ENCODE assay signal across 24 cellular contexts in the genomic region with DNA sequence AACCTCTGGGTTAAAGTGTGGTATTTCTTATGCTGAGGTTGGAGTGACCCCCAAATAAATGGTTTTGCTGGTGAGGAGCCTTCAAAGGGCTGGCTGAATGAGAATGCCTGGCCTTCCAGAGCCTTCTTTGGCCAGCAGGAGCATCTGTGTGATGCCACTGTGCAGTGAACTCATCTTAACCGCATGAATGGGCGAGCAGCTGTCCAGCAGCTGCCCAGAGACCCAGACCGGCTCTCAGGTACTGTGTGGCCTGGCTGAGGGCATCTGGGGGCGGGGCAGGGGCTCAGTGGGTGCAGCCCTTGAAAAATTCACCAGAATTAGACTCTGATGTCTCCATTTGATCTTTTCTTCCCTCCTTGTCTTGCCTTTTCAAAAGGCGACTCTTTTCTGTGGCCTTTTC. TPM values are rescaled to one million over a fixed set of nuclear protein-coding genes. Genes with fewer than 3 reads are reported as not detected.
DNase-seq lines count a peak whose midpoint lies in the region; ATAC-seq and TF ChIP-seq lines count a peak whose summit lies in the region.
"Had no signal": no experiment of that assay in that cellular context is flagged by ENCODE, and none has a peak within 500 bp of the region (broad histone marks: within the 10 kb centered on the region; RNA-seq: fewer than 3 reads in every experiment).

No MANE protein-coding gene starts in this region.

- no peaks in the 10 kb centered on the region for H4K20me1 ChIP-seq in Karpas-422 (ENCODE audit: insufficient read depth, low read depth, low read length)

- H3K4me3 ChIP-seq in Karpas-422 (ENCODE audit: low read length): peak overlapping the region; percentile 71
- no peak overlapping the region for H3K4me3 ChIP-seq in astrocyte of the cerebellum (ENCODE audit: low read depth, low read length)
- no peak overlapping the region for H3K4me3 ChIP-seq in CD8-positive, alpha-beta T cell (ENCODE audit: low read depth, low read length)
- H3K4me3 ChIP-seq: transverse colon had no signal

- H2AFZ ChIP-seq in Karpas-422 (ENCODE audit: low read length): no peak overlapping the region

- H3K4me1 Mint-ChIP-seq in CD8-positive, alpha-beta T cell (ENCODE audit: low read depth): peaks cover 14% of the 10 kb centered on the region

- H3K27me3 Mint-ChIP-seq in CD8-positive, alpha-beta T cell (ENCODE audit: low read depth): peaks cover 2% of the 10 kb centered on the region
- H3K27me3 Mint-ChIP-seq: activated CD8-positive, alpha-beta T cell treated with anti-CD3 and anti-CD28 coated beads for 36 hours had no signal

- peak overlapping the region; percentile 82 for H3K4me2 ChIP-seq in Karpas-422 (ENCODE audit: low read depth, low read length, poor library complexity, severe bottlenecking)

- in situ Hi-C loops in ACHN (cut with HindIII; ENCODE audit: low pct_ligation_motif_present, low pct_unique_long_range_greater_than_20kb, low sequenced_read_pairs): loop anchor here (25.0 kb wide), 1 partner anchor 109 kb away; no protein-coding TSS in a partner anchor
- in situ Hi-C loops in astrocyte of the cerebellum (cut with HindIII; ENCODE audit: low sequenced_read_pairs): loop anchor here (5.0 to 25.0 kb wide), 2 partner anchors 99 to 434 kb away; no protein-coding TSS in a partner anchor
- in situ Hi-C loops in GM13976 (cut with MboI; ENCODE audit: low sequenced_read_pairs, unreplicated experiment): loop anchor here (25.0 kb wide), 1 partner anchor 409 kb away; no protein-coding TSS in a partner anchor

- no peak for ATAC-seq in CD8-positive, alpha-beta T cell
- ATAC-seq: activated CD4-positive, CD25-positive, alpha-beta regulatory T cell treated with anti-CD3 and anti-CD28 coated beads, Interleukin-2, amount 50 U/mL, for 24 hours; activated CD8-positive, alpha-beta T cell treated with anti-CD3 and anti-CD28 coated beads for 36 hours; activated naive CD4-positive, alpha-beta T cell treated with anti-CD3 and anti-CD28 coated beads, Interleukin-2, amount 50 U/mL, for 72 hours; activated T-helper 17 cell treated with anti-CD3 and anti-CD28 coated beads, Interleukin-2, amount 50 U/mL, for 72 hours; left lobe of liver had no signal

- CTCF ChIA-PET in CD8-positive, alpha-beta T cell (lab: Charles Lee): interaction anchor here (1.7 to 9.4 kb wide), 3 partner anchors 10 to 101 kb away, joined by 5 to 310 read pairs (median 26); no protein-coding TSS in a partner anchor

- TF ChIP-seq CTCF in astrocyte of the cerebellum (IDR thresholded peaks at IDR 0.05; ENCODE audit: low read depth, low read length, missing control alignments) (peak; percentile 7), GM13976 (IDR thresholded peaks at IDR 0.05; ENCODE audit: borderline replicate concordance, control extremely low read depth, extremely low read depth, insufficient read depth, missing control alignments) (no peak)
- no peak for TF ChIP-seq CTCF in CD8-positive, alpha-beta T cell (IDR thresholded peaks at IDR 0.05)

- POLR2A ChIA-PET in CD8-positive, alpha-beta T cell (lab: Charles Lee): no interaction called here

- no peaks in the 10 kb centered on the region for H3K9me3 ChIP-seq in Karpas-422 (ENCODE audit: low read length)
- H3K9me3 ChIP-seq in CD8-positive, alpha-beta T cell (ENCODE audit: low read length): no peaks in the 10 kb centered on the region
- H3K9me3 ChIP-seq: BE2C, transverse colon had no signal

- no peaks in the 10 kb centered on the region; the same call in 1 of the 2 replicates for H3K36me3 ChIP-seq in Karpas-422 (ENCODE audit: insufficient read depth, low read length)
- no peaks in the 10 kb centered on the region for H3K36me3 ChIP-seq in CD8-positive, alpha-beta T cell (ENCODE audit: insufficient read depth, low read length)
- H3K36me3 ChIP-seq: BE2C, transverse colon had no signal

- H3K36me3 Mint-ChIP-seq in CD8-positive, alpha-beta T cell: no peaks in the 10 kb centered on the region
- H3K36me3 Mint-ChIP-seq: activated naive CD4-positive, alpha-beta T cell treated with anti-CD3 and anti-CD28 coated beads, Interleukin-2, amount 50 U/mL, for 72 hours had no signal

- peaks cover 94% of the 10 kb centered on the region for H3K4me1 ChIP-seq in Karpas-422 (ENCODE audit: low read length)
- peaks cover 12% of the 10 kb centered on the region for H3K4me1 ChIP-seq in CD8-positive, alpha-beta T cell (ENCODE audit: insufficient read depth, low read length)

- no peaks in the 10 kb centered on the region for H3K79me2 ChIP-seq in Karpas-422 (ENCODE audit: low read length)

- H3K27ac ChIP-seq in Karpas-422 (ENCODE audit: low read length) (peak overlapping the region; percentile 99), substantia nigra (ENCODE audit: low read depth, low read length, poor library complexity, severe bottlenecking) (no peak overlapping the region)
- H3K27ac ChIP-seq in CD8-positive, alpha-beta T cell (ENCODE audit: low read depth, low read length): no peak overlapping the region
- H3K27ac ChIP-seq: transverse colon had no signal

- DNase-seq in ACHN (peak; percentile 25), Karpas-422 (peak; percentile 78), astrocyte of the cerebellum (ENCODE audit: low read depth) (no peak), myocyte (ENCODE audit: low read depth) (peak; percentile 85), NCI-H2227 treated with DMSO at 0.1 percent for 48 hours (lab: John Stamatoyannopoulos, UW) (no peak), GM13976 (ENCODE audit: low spot score) (no peak), substantia nigra (lab: John Stamatoyannopoulos, UW) (no peak)
- DNase-seq in CD8-positive, alpha-beta T cell: no peak
- DNase-seq: activated CD8-positive, alpha-beta T cell treated with anti-CD3 and anti-CD28 coated beads for 36 hours; BE2C; DMS79 treated with DMSO at 0.1 percent for 48 hours; effector CD4-positive, alpha-beta T cell; erythroblast; mesenchymal stem cell; NCI-H1092 treated with DMSO at 0.1 percent for 48 hours; NCI-H187 treated with DMSO at 0.1 percent for 48 hours; NCI-H524 treated with DMSO at 0.1 percent for 48 hours; nucleus accumbens; transverse colon had no signal

- no peaks in the 10 kb centered on the region for H3K9me2 ChIP-seq in Karpas-422 (replicated peaks; ENCODE audit: insufficient read depth, low read length)

- H3K4me3 Mint-ChIP-seq in CD8-positive, alpha-beta T cell: no peak overlapping the region
- H3K4me3 Mint-ChIP-seq: activated CD8-positive, alpha-beta T cell treated with anti-CD3 and anti-CD28 coated beads for 36 hours; activated T-helper 17 cell treated with anti-CD3 and anti-CD28 coated beads, Interleukin-2, amount 50 U/mL, for 72 hours; T-helper 1 cell treated with Interleukin-12 subunit alpha and Interleukin-12 subunit beta and Interleukin-4 antibody, amounts not matched to agents 30 μg/mL and 1 μg/mL, for 36 hours had no signal

- intact Hi-C loops in CD8-positive, alpha-beta T cell (cut with DNase I, micrococcal nuclease): no loop called here

- no peak overlapping the region for H3K27ac Mint-ChIP-seq in CD8-positive, alpha-beta T cell
- H3K27ac Mint-ChIP-seq: activated CD8-positive, alpha-beta T cell treated with anti-CD3 and anti-CD28 coated beads for 36 hours; activated naive CD4-positive, alpha-beta T cell treated with anti-CD3 and anti-CD28 coated beads, Interleukin-2, amount 50 U/mL, for 72 hours; activated T-helper 17 cell treated with anti-CD3 and anti-CD28 coated beads, Interleukin-2, amount 50 U/mL, for 72 hours; T-helper 1 cell treated with Interleukin-12 subunit alpha and Interleukin-12 subunit beta and Interleukin-4 antibody, amounts not matched to agents 30 μg/mL and 1 μg/mL, for 36 hours had no signal

- H3K9ac ChIP-seq in Karpas-422 (ENCODE audit: low read length): peak overlapping the region; percentile 92

- no peaks in the 10 kb centered on the region for H3K9me3 Mint-ChIP-seq in CD8-positive, alpha-beta T cell
- H3K9me3 Mint-ChIP-seq: activated CD8-positive, alpha-beta T cell treated with anti-CD3 and anti-CD28 coated beads for 36 hours; activated naive CD4-positive, alpha-beta T cell treated with anti-CD3 and anti-CD28 coated beads, Interleukin-2, amount 50 U/mL, for 72 hours; activated T-helper 17 cell treated with anti-CD3 and anti-CD28 coated beads, Interleukin-2, amount 50 U/mL, for 72 hours; T-helper 1 cell treated with Interleukin-12 subunit alpha and Interleukin-12 subunit beta and Interleukin-4 antibody, amounts not matched to agents 30 μg/mL and 1 μg/mL, for 36 hours had no signal

- no peaks in the 10 kb centered on the region for H3K27me3 ChIP-seq in Karpas-422 (ENCODE audit: low read length)
- H3K27me3 ChIP-seq in CD8-positive, alpha-beta T cell (ENCODE audit: insufficient read depth, low read length): no peaks in the 10 kb centered on the region
- H3K27me3 ChIP-seq: BE2C, transverse colon had no signal

RNA-seq across cellular contexts. Expression of a gene that starts 59.0 kb away (rescaled TPM):
- total RNA-seq in Karpas-422 (2014; rRNA removed; shearing (Covaris generic); ENCODE audit: low replicate concordance): 88.9 and 251 TPM in 2 replicates
- 72.0 and 76.2 TPM in 2 replicates for total RNA-seq in myocyte
- 72.6 TPM for polyA plus RNA-seq in myocyte (2012)
- total RNA-seq in CD8-positive, alpha-beta T cell: 10 to 100 TPM; 50.0 to 51.2 TPM

Comparison
In these comparisons a context has a peak if more than half of its experiments do, and no peak if none do; other contexts are left out.
1. DNase-seq: peak in ACHN (single experiment), Karpas-422 (single experiment) and myocyte (single experiment); none in astrocyte of the cerebellum (single experiment), NCI-H2227 treated with DMSO at 0.1 percent for 48 hours (single experiment), CD8-positive, alpha-beta T cell (0 of 7), GM13976 (single experiment) and substantia nigra (0 of 49).